8 cellular contexts compared by ENCODE assay signal in the genomic region with DNA sequence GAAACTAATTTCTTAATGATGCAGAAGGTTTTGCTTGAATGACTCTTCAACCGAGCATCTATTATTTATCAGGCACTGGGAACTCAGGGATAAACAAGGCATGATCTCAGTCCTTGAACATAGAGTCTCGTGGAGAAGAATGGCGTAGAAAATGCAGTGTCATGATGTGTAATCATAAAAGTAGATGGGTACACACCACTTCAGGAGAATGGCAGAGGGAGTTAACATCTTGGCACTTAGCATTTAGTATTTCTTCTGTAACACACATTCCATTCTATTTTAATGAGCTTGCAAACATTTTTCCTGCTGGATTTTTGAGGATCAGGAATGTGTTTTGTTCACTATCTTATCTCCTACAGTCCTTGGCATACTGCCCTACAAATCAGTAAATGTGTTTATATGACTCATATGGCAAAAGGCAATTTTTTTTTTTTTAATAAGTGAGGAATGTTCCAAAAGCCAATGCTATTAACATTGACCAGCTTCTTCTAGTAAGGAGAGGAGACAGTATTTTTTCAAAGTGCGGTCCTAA. TPM values are rescaled to one million over a fixed set of nuclear protein-coding genes. Genes with fewer than 3 reads are reported as not detected.
DNase-seq lines count a peak whose midpoint lies in the region; ATAC-seq and TF ChIP-seq lines count a peak whose summit lies in the region.

No MANE protein-coding gene starts in this region.

- TF ChIP-seq EP300 in suprapubic skin (IDR thresholded peaks at IDR 0.05), result peak; percentile 73

- intact Hi-C loops in activated T-helper 2 cell treated with anti-CD3 and anti-CD28 coated beads, Interferon-gamma antibody, Interleukin-2, Interleukin-4, amounts not matched to agents 10 μg/mL and 5 μg/mL and 100 μg/mL, durations not matched to agents 14 hours and 24 hours and 36 hours (cut with micrococcal nuclease), result loop anchor here (1.0 to 5.0 kb wide), 2 partner anchors 42 to 138 kb away; no protein-coding TSS in a partner anchor
- intact Hi-C loops in right cardiac atrium (cut with DNase I), result loop anchor here (5.0 kb wide), 3 partner anchors 68 to 138 kb away; a partner anchor contains a TSS

- peaks cover 0 to 18% (median 12%) of the 10 kb centered on the region in 11 experiments; a peak in 16 of 22 replicates for H3K27me3 ChIP-seq in BLaER1 treated with 17β-estradiol and CSF1 and Interleukin-3, amounts not matched to agents 10 nM and 100 nM
- no peaks in the 10 kb centered on the region for H3K27me3 ChIP-seq in right cardiac atrium (ENCODE audit: control insufficient read depth, insufficient read depth)
- H3K27me3 ChIP-seq in suprapubic skin, result no peaks in the 10 kb centered on the region

- H3K4me3 ChIP-seq in BLaER1 treated with 17β-estradiol and CSF1 and Interleukin-3, amounts not matched to agents 10 nM and 100 nM, result no peak overlapping the region
- H3K4me3 ChIP-seq in right cardiac atrium (ENCODE audit: low read length) (no peak overlapping the region), suprapubic skin (no peak overlapping the region)

- peaks cover 47% of the 10 kb centered on the region for H3K4me1 Mint-ChIP-seq in activated T-helper 2 cell treated with anti-CD3 and anti-CD28 coated beads, Interferon-gamma antibody, Interleukin-2, Interleukin-4, amounts not matched to agents 10 μg/mL and 5 μg/mL and 100 μg/mL, durations not matched to agents 14 hours and 24 hours and 36 hours (ENCODE audit: low read depth)

- no peaks in the 10 kb centered on the region for H3K36me3 Mint-ChIP-seq in activated T-helper 2 cell treated with anti-CD3 and anti-CD28 coated beads, Interferon-gamma antibody, Interleukin-2, Interleukin-4, amounts not matched to agents 10 μg/mL and 5 μg/mL and 100 μg/mL, durations not matched to agents 14 hours and 24 hours and 36 hours (ENCODE audit: low read depth)

- peak overlapping the region; percentile 48 to 79 (median 70) for H3K4me2 ChIP-seq in BLaER1 treated with 17β-estradiol and CSF1 and Interleukin-3, amounts not matched to agents 10 nM and 100 nM

- H4K20me1 ChIP-seq in BLaER1 treated with 17β-estradiol and CSF1 and Interleukin-3, amounts not matched to agents 10 nM and 100 nM, result no peaks in the 10 kb centered on the region

- DNase-seq in LHCN-M2 (ENCODE audit: low read depth) (peak; percentile 93), right cardiac atrium (no peak), suprapubic skin (ENCODE audit: low spot score in 2 of 2) (no peak), midbrain (lab: John Stamatoyannopoulos, UW) (no peak)
- DNase-seq in activated T-helper 2 cell treated with anti-CD3 and anti-CD28 coated beads, Interferon-gamma antibody, Interleukin-2, Interleukin-4, amounts not matched to agents 10 μg/mL and 5 μg/mL and 100 μg/mL, durations not matched to agents 14 hours and 24 hours and 36 hours (ENCODE audit: low spot score), result no peak

- H3K4me3 Mint-ChIP-seq in activated T-helper 2 cell treated with anti-CD3 and anti-CD28 coated beads, Interferon-gamma antibody, Interleukin-2, Interleukin-4, amounts not matched to agents 10 μg/mL and 5 μg/mL and 100 μg/mL, durations not matched to agents 14 hours and 24 hours and 36 hours (ENCODE audit: low read depth), result peak overlapping the region; percentile 49

- peak overlapping the region in 9 of 11 experiments; percentile 34 to 81 (median 61); a peak in 16 of 22 replicates for H3K27ac ChIP-seq in BLaER1 treated with 17β-estradiol and CSF1 and Interleukin-3, amounts not matched to agents 10 nM and 100 nM
- H3K27ac ChIP-seq in right cardiac atrium (ENCODE audit: low read length) (peak overlapping the region; percentile 100), suprapubic skin (peak overlapping the region; percentile 83)

- no peak for TF ChIP-seq CTCF in suprapubic skin (IDR thresholded peaks at IDR 0.05)

- H3K27ac Mint-ChIP-seq in activated T-helper 2 cell treated with anti-CD3 and anti-CD28 coated beads, Interferon-gamma antibody, Interleukin-2, Interleukin-4, amounts not matched to agents 10 μg/mL and 5 μg/mL and 100 μg/mL, durations not matched to agents 14 hours and 24 hours and 36 hours, result peak overlapping the region; percentile 77

- TF ChIP-seq POLR2A in suprapubic skin (IDR thresholded peaks at IDR 0.05) (no peak), GM18505 (IDR thresholded peaks at IDR 0.05; ENCODE audit: borderline replicate concordance, extremely low read depth, insufficient read depth, insufficient read length) (no peak)

- peaks cover 0 to 5% (median 0%) of the 10 kb centered on the region in 11 experiments; a peak in 4 of 22 replicates for H3K9me3 ChIP-seq in BLaER1 treated with 17β-estradiol and CSF1 and Interleukin-3, amounts not matched to agents 10 nM and 100 nM (replicated peaks in 1 of 11)
- H3K9me3 ChIP-seq in right cardiac atrium (ENCODE audit: control insufficient read depth, low read length), result no peaks in the 10 kb centered on the region
- no peaks in the 10 kb centered on the region for H3K9me3 ChIP-seq in suprapubic skin

- no peaks in the 10 kb centered on the region for H3K27me3 Mint-ChIP-seq in activated T-helper 2 cell treated with anti-CD3 and anti-CD28 coated beads, Interferon-gamma antibody, Interleukin-2, Interleukin-4, amounts not matched to agents 10 μg/mL and 5 μg/mL and 100 μg/mL, durations not matched to agents 14 hours and 24 hours and 36 hours (ENCODE audit: low read depth)

- no peaks in the 10 kb centered on the region for H3K9me3 Mint-ChIP-seq in activated T-helper 2 cell treated with anti-CD3 and anti-CD28 coated beads, Interferon-gamma antibody, Interleukin-2, Interleukin-4, amounts not matched to agents 10 μg/mL and 5 μg/mL and 100 μg/mL, durations not matched to agents 14 hours and 24 hours and 36 hours

- H3K36me3 ChIP-seq in BLaER1 treated with 17β-estradiol and CSF1 and Interleukin-3, amounts not matched to agents 10 nM and 100 nM, result no peaks in the 10 kb centered on the region
- no peaks in the 10 kb centered on the region for H3K36me3 ChIP-seq in suprapubic skin

- H3K9ac ChIP-seq in BLaER1 treated with 17β-estradiol and CSF1 and Interleukin-3, amounts not matched to agents 10 nM and 100 nM, result peak overlapping the region in 6 of 11 experiments; percentile 22 to 62 (median 39); a peak in 6 of 22 replicates

- 7% methylated on average over 4 of the region's 4 CpGs for WGBS in right cardiac atrium
- WGBS in suprapubic skin, result 15% methylated on average over 4 of the region's 4 CpGs

- peak; percentile 76 to 81 for ATAC-seq in right cardiac atrium
- ATAC-seq in GM18505 (IDR thresholded peaks at IDR 0.05; ENCODE audit: unreplicated experiment), result no peak
- ATAC-seq in HG02840 (IDR thresholded peaks at IDR 0.05; ENCODE audit: low FRiP score, unreplicated experiment), result no peak

- peaks cover 23 to 45% (median 39%) of the 10 kb centered on the region in 10 experiments for H3K4me1 ChIP-seq in BLaER1 treated with 17β-estradiol and CSF1 and Interleukin-3, amounts not matched to agents 10 nM and 100 nM
- peaks cover 9% of the 10 kb centered on the region for H3K4me1 ChIP-seq in right cardiac atrium (ENCODE audit: control insufficient read depth, insufficient read depth, low read length)
- H3K4me1 ChIP-seq in suprapubic skin, result peaks cover 29% of the 10 kb centered on the region

RNA-seq across cellular contexts. Expression of a gene that starts 3.8 kb away (rescaled TPM):
- total RNA-seq in LHCN-M2 (2014; rRNA removed) (98.7 and 120 TPM in 2 replicates), right cardiac atrium (100 to 1,000 TPM; 118 to 187 (median 148) TPM), suprapubic skin (10 to 100 TPM; 33.1 to 52.1 (median 39.4) TPM)
- polyA plus RNA-seq in LHCN-M2 (2012), result 144 TPM
- total RNA-seq in activated T-helper 2 cell treated with anti-CD3 and anti-CD28 coated beads, Interferon-gamma antibody, Interleukin-2, Interleukin-4, amounts not matched to agents 10 μg/mL and 5 μg/mL and 100 μg/mL, durations not matched to agents 14 hours and 24 hours and 36 hours, result 83.7 and 96.4 TPM in 2 replicates
- polyA plus RNA-seq in right cardiac atrium, result 57.9 TPM

Comparison
In these comparisons a context has a peak if more than half of its experiments do, and no peak if none do; other contexts are left out.
1. ATAC-seq: peak in right cardiac atrium (2 of 2); none in GM18505 (single experiment) and HG02840 (single experiment).
2. Peak in every context shown above with its lines, with median percentiles within 50 percentile points of each other: H3K27ac ChIP-seq.